Comparison of ENCODE assay signal across 23 cellular contexts in genomic region chr6:86765211-86765610, GRCh38.
"Had no signal": no experiment of that assay in that cellular context is flagged by ENCODE, and none has a peak within 500 bp of the region (broad histone marks: within the 10 kb centered on the region; RNA-seq: fewer than 3 reads in every experiment).

No MANE protein-coding gene starts in this region.

- H3K9me3 ChIP-seq: colonic mucosa, gastrocnemius medialis had no signal

- H3K27me3 ChIP-seq: colonic mucosa, dorsolateral prefrontal cortex, esophagus muscularis mucosa, esophagus squamous epithelium, foreskin keratinocyte, gastrocnemius medialis, gastroesophageal sphincter, heart right ventricle had no signal

- H3K36me3 ChIP-seq: colonic mucosa, esophagus muscularis mucosa, esophagus squamous epithelium, gastrocnemius medialis, gastroesophageal sphincter, heart right ventricle had no signal

- H3K27ac ChIP-seq: colonic mucosa, coronary artery, dorsolateral prefrontal cortex, epithelial cell of prostate, esophagus muscularis mucosa, esophagus squamous epithelium, foreskin keratinocyte, gastrocnemius medialis, gastroesophageal sphincter, heart right ventricle had no signal

- DNase-seq: colonic mucosa; cortex of kidney; dermis blood vessel endothelial cell; dorsolateral prefrontal cortex; effector CD4-positive, alpha-beta T cell; effector CD8-positive, alpha-beta T cell; effector memory CD4-positive, alpha-beta T cell; effector memory CD8-positive, alpha-beta T cell; endodermal cell; erythroblast; esophagus squamous epithelium; foreskin fibroblast; foreskin keratinocyte; foreskin melanocyte; gastrocnemius medialis; glutamatergic neuron; head of caudate nucleus; heart right ventricle had no signal

- H3K4me3 ChIP-seq: colonic mucosa, coronary artery, dorsolateral prefrontal cortex, esophagus muscularis mucosa, esophagus squamous epithelium, gastrocnemius medialis, gastroesophageal sphincter, heart right ventricle had no signal

- ATAC-seq: effector memory CD8-positive, alpha-beta T cell; esophagus mucosa; foreskin keratinocyte; gastrocnemius medialis; gastroesophageal sphincter; heart right ventricle had no signal

- H3K4me1 ChIP-seq: colonic mucosa, esophagus muscularis mucosa, esophagus squamous epithelium, foreskin keratinocyte, gastrocnemius medialis, gastroesophageal sphincter, heart right ventricle had no signal
